ENCODE assay signal across 1 cellular context in genomic region chr9:127402401-127403090, GRCh38.
TF ChIP-seq lines count a peak whose summit lies in the region.

No MANE protein-coding gene starts in this region.

TF ChIP-seq in K562, 482 proteins besides CTCF, POLR2A, EP300 and RAD21:
- no peak for TF ChIP-seq PTTG1 (tag; IDR thresholded peaks at IDR 0.05; ENCODE audit: low read depth)
- TF ChIP-seq MAFG (tag; conservative IDR thresholded peaks at IDR 0.05) = peak; percentile 46
- peak; percentile 68 for TF ChIP-seq C11orf30 (IDR thresholded peaks at IDR 0.05; ENCODE audit: low read depth)
- no peak for TF ChIP-seq MIER1 (IDR thresholded peaks at IDR 0.05; ENCODE audit: low read depth)
- TF ChIP-seq RBFOX2 (IDR thresholded peaks at IDR 0.05; ENCODE audit: low read depth, low read length) = no peak
- TF ChIP-seq ERF (CRISPR knock-in tag; IDR thresholded peaks at IDR 0.05) = no peak
- TF ChIP-seq ZNF316 (IDR thresholded peaks at IDR 0.05) = peak; percentile 70
- peak; percentile 31; the same call in 1 of the 2 replicates for TF ChIP-seq MAFK (IDR thresholded peaks at IDR 0.05; ENCODE audit: low read length)
TF ChIP-seq in K562: peak in this region for 4.
